In genomic region chr6:143059616-143060353, GRCh38 we compare ENCODE assay signal across 8 cellular contexts. TPM values are rescaled to one million over a fixed set of nuclear protein-coding genes. Genes with fewer than 3 reads are reported as not detected.
DNase-seq lines count a peak whose midpoint lies in the region; ATAC-seq and TF ChIP-seq lines count a peak whose summit lies in the region.

No MANE protein-coding gene starts in this region.

- H3K27me3 ChIP-seq in Loucy (ENCODE audit: insufficient read depth, low read length, poor library complexity, severe bottlenecking) (no peaks in the 10 kb centered on the region), neutrophil (no peaks in the 10 kb centered on the region)

- no peaks in the 10 kb centered on the region for H3K36me3 ChIP-seq in Loucy (ENCODE audit: insufficient read depth, low read length)
- no peaks in the 10 kb centered on the region for H3K36me3 ChIP-seq in neutrophil

- H3K79me2 ChIP-seq in Loucy (ENCODE audit: insufficient read depth, low read length), result peaks cover 33% of the 10 kb centered on the region

- H3K9me3 ChIP-seq in Loucy (ENCODE audit: insufficient read depth, low read depth, low read length) (no peaks in the 10 kb centered on the region), neutrophil (no peaks in the 10 kb centered on the region)

- no peaks in the 10 kb centered on the region for H3K36me3 Mint-ChIP-seq in activated T-cell treated with anti-CD3 and anti-CD28 coated beads, Interleukin-2, amount 50 U/mL, for 4 hours (ENCODE audit: insufficient read depth)

- H3K4me3 ChIP-seq in Loucy (ENCODE audit: low read length, poor library complexity, severe bottlenecking), result peak overlapping the region; percentile 94
- H3K4me3 ChIP-seq in neutrophil (ENCODE audit: low read depth in 1 of 2, low read length in 1 of 2), result peak overlapping the region; percentile 75 to 80

- H2AFZ ChIP-seq in Loucy (ENCODE audit: low read length), result peak overlapping the region; percentile 80

- no peak for TF ChIP-seq CTCF in Loucy (conservative IDR thresholded peaks at IDR 0.05; ENCODE audit: low read length)
- no peak for TF ChIP-seq CTCF in neutrophil (IDR thresholded peaks at IDR 0.05)

- H3K9ac ChIP-seq in Loucy (ENCODE audit: low read depth, low read length, poor library complexity, severe bottlenecking), result peak overlapping the region; percentile 67

- peaks cover 28% of the 10 kb centered on the region for H3K4me1 Mint-ChIP-seq in activated T-cell treated with anti-CD3 and anti-CD28 coated beads, Interleukin-2, amount 50 U/mL, for 4 hours (ENCODE audit: low read depth)

- ATAC-seq in activated CD4-positive, CD25-positive, alpha-beta regulatory T cell treated with anti-CD3 and anti-CD28 coated beads, Interleukin-2, amount 50 U/mL, for 24 hours, result peak; percentile 48 to 59
- ATAC-seq in activated T-cell treated with anti-CD3 and anti-CD28 coated beads, Interleukin-2, amount 50 U/mL, for 4 hours, result peak; percentile 36 to 51
- ATAC-seq in GM21423 (IDR thresholded peaks at IDR 0.05; ENCODE audit: unreplicated experiment) (no peak), HG03571 (IDR thresholded peaks at IDR 0.05; ENCODE audit: unreplicated experiment) (no peak)

- H3K4me3 Mint-ChIP-seq in activated T-cell treated with anti-CD3 and anti-CD28 coated beads, Interleukin-2, amount 50 U/mL, for 4 hours, result peak overlapping the region; percentile 92

- no peaks in the 10 kb centered on the region for H4K20me1 ChIP-seq in Loucy (ENCODE audit: insufficient read depth, low read length, poor library complexity, severe bottlenecking)

- H3K4me1 ChIP-seq in Loucy (ENCODE audit: insufficient read depth, low read length, poor library complexity, severe bottlenecking) (peaks cover 50% of the 10 kb centered on the region), neutrophil (ENCODE audit: control insufficient read depth in 1 of 2, insufficient read depth in 1 of 2, low read depth in 1 of 2, low read length in 1 of 2) (peaks cover 16 to 22% of the 10 kb centered on the region in 2 experiments)

- no peaks in the 10 kb centered on the region for H3K9me3 Mint-ChIP-seq in activated T-cell treated with anti-CD3 and anti-CD28 coated beads, Interleukin-2, amount 50 U/mL, for 4 hours

- H3K4me2 ChIP-seq in Loucy (ENCODE audit: low read depth, low read length, poor library complexity, severe bottlenecking), result peak overlapping the region; percentile 81

- no peaks in the 10 kb centered on the region for H3K9me2 ChIP-seq in Loucy (replicated peaks; ENCODE audit: low read depth, low read length)

- H3K27me3 Mint-ChIP-seq in activated T-cell treated with anti-CD3 and anti-CD28 coated beads, Interleukin-2, amount 50 U/mL, for 4 hours (ENCODE audit: low read depth), result no peaks in the 10 kb centered on the region

- no peaks in the 10 kb centered on the region for H3F3A ChIP-seq in Loucy (ENCODE audit: low read depth)

- H3K27ac ChIP-seq in neutrophil, result peak overlapping the region; percentile 95

- DNase-seq in activated CD4-positive, CD25-positive, alpha-beta regulatory T cell treated with anti-CD3 and anti-CD28 coated beads, Interleukin-2, amount 50 U/mL, for 72 hours, result no peak
- DNase-seq in activated T-cell treated with anti-CD3 and anti-CD28 coated beads, Interleukin-2, amount 50 U/mL, for 4 hours, result peak; percentile 20
- peak; percentile 43 for DNase-seq in fibroblast of the conjunctiva (ENCODE audit: low read depth)

RNA-seq across cellular contexts. Expression of gene AIG1, which starts 0.9 kb away (rescaled TPM):
- total RNA-seq in activated T-cell treated with anti-CD3 and anti-CD28 coated beads, Interleukin-2, amount 50 U/mL, for 4 hours, result 1 to 10 TPM; 3.9 to 7.6 (median 5.5) TPM

Comparison
In these comparisons a context has a peak if more than half of its experiments do, and no peak if none do; other contexts are left out.
1. ATAC-seq: peak in activated CD4-positive, CD25-positive, alpha-beta regulatory T cell treated with anti-CD3 and anti-CD28 coated beads, Interleukin-2, amount 50 U/mL, for 24 hours (2 of 2) and activated T-cell treated with anti-CD3 and anti-CD28 coated beads, Interleukin-2, amount 50 U/mL, for 4 hours (2 of 2); none in GM21423 (single experiment) and HG03571 (single experiment).